In the genomic region with DNA sequence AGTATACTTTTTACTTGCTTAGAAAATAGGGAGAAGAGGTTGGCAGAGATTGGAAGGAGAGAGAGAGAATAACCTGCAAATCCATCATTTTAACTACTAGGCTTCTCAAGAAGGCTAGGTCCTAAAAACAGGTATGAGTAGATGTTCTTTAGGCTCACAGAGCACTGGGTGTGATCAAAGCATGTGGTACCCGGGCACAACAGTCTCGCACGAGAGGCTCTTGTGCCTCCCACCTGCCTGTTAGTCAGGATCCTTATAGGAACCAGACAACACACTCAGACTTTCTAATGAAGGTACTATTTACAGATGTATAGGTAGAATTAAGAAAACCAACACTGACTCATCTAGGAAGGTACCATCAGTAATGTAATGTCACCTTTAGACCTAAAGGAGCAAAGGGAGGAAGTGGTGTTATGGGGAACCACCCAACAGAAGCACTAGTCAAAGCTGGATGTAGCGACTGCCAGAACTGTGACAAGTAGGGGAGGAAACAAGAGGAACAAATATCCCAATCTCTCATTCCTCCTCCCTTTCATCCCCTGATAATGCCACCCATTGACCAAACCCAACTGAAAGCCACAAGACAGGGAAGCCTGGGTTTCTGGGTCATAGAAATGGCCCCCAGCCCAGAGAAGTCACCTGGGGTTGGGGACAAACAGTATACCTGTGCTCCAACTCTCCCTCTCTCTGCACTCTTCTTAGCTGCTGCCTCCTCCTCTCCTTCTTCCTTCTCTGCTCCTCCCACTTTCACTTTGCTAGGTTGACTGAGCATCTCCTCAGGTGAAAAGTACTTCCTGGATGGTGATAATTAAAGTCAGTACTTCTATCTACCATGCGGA, we compare ENCODE assay signal across 12 cellular contexts. TPM values are rescaled to one million over a fixed set of nuclear protein-coding genes. Genes with fewer than 3 reads are reported as not detected.
DNase-seq lines count a peak whose midpoint lies in the region; ATAC-seq and TF ChIP-seq lines count a peak whose summit lies in the region.
"Had no signal": no experiment of that assay in that cellular context is flagged by ENCODE, and none has a peak within 500 bp of the region (broad histone marks: within the 10 kb centered on the region; RNA-seq: fewer than 3 reads in every experiment).

No MANE protein-coding gene starts in this region.

- no peak overlapping the region for H2BK120ac ChIP-seq in mesenchymal stem cell (ENCODE audit: low read depth, low read length)

- H3K23ac ChIP-seq in mesenchymal stem cell (ENCODE audit: low read length in 2 of 2), result no peak overlapping the region

- H2BK15ac ChIP-seq in mesenchymal stem cell (ENCODE audit: low read depth, poor library complexity, severe bottlenecking), result no peak overlapping the region

- no peak overlapping the region for H3K27ac ChIP-seq in CD4-positive, CD25-positive, alpha-beta regulatory T cell (ENCODE audit: insufficient read depth, low read length, poor library complexity, severe bottlenecking)
- H3K27ac ChIP-seq in mesenchymal stem cell (ENCODE audit: low read length, poor library complexity, severe bottlenecking) (no peak overlapping the region), sigmoid colon (no peak overlapping the region)
- H3K27ac ChIP-seq: colonic mucosa, upper lobe of left lung had no signal

- no peaks in the 10 kb centered on the region for H3K9me3 ChIP-seq in CD4-positive, CD25-positive, alpha-beta regulatory T cell (ENCODE audit: control insufficient read depth in 2 of 2, low read length in 2 of 2)
- H3K9me3 ChIP-seq in mesenchymal stem cell (ENCODE audit: control insufficient read depth, low read length) (peaks cover 7% of the 10 kb centered on the region), sigmoid colon (peaks cover 0 to 2% (median 0%) of the 10 kb centered on the region in 4 donors)
- H3K9me3 ChIP-seq: colonic mucosa, upper lobe of left lung had no signal

- H2BK5ac ChIP-seq in mesenchymal stem cell (ENCODE audit: low read depth, low read length, poor library complexity, severe bottlenecking), result no peak overlapping the region

- H3K9me3 Mint-ChIP-seq in CD4-positive, CD25-positive, alpha-beta regulatory T cell, result peaks cover 0 to 5% (median 0%) of the 10 kb centered on the region in 7 donors
- no peaks in the 10 kb centered on the region for H3K9me3 Mint-ChIP-seq in activated naive CD8-positive, alpha-beta T cell treated with anti-CD3 and anti-CD28 coated beads for 36 hours
- H3K9me3 Mint-ChIP-seq: H9 had no signal

- H3K4me3 ChIP-seq in CD4-positive, CD25-positive, alpha-beta regulatory T cell (ENCODE audit: low read depth, low read length), result peak overlapping the region; percentile 55
- H3K4me3 ChIP-seq in mesenchymal stem cell (ENCODE audit: insufficient read depth in 1 of 2, low read depth in 1 of 2, low read length in 2 of 2) (no peak overlapping the region), sigmoid colon (no peak overlapping the region)
- H3K4me3 ChIP-seq: colonic mucosa, upper lobe of left lung had no signal

- ATAC-seq in CD4-positive, CD25-positive, alpha-beta regulatory T cell (ENCODE audit: low read depth in 2 of 2), result peak; percentile 97 to 98
- ATAC-seq in GM19351 (IDR thresholded peaks at IDR 0.05; ENCODE audit: unreplicated experiment) (peak; percentile 75), HG03565 (IDR thresholded peaks at IDR 0.05; ENCODE audit: unreplicated experiment) (peak; percentile 59), left ventricle myocardium superior (no peak)

- peak in 2 of 3 donors; percentile 48 to 80 for DNase-seq in CD4-positive, CD25-positive, alpha-beta regulatory T cell
- DNase-seq in activated naive CD8-positive, alpha-beta T cell treated with anti-CD3 and anti-CD28 coated beads for 36 hours, result peak; percentile 17
- DNase-seq in superior temporal gyrus (ENCODE audit: extremely low spot score) (no peak), mesenchymal stem cell (no peak), left ventricle myocardium superior (no peak), sigmoid colon (no peak)
- DNase-seq: activated gamma-delta T cell treated with Interleukin-2 at 50 U/mL for 16 hours, colonic mucosa, H9, upper lobe of left lung had no signal

- H3K36me3 ChIP-seq in CD4-positive, CD25-positive, alpha-beta regulatory T cell (ENCODE audit: control insufficient read depth, insufficient read depth, low read length), result no peaks in the 10 kb centered on the region
- no peaks in the 10 kb centered on the region for H3K36me3 ChIP-seq in mesenchymal stem cell (ENCODE audit: control insufficient read depth in 1 of 2, insufficient read depth in 2 of 2, low read depth in 1 of 2, low read length in 2 of 2)
- H3K36me3 ChIP-seq in sigmoid colon, result no peaks in the 10 kb centered on the region
- H3K36me3 ChIP-seq: colonic mucosa, upper lobe of left lung had no signal

- intact Hi-C loops in left ventricle myocardium superior (cut with micrococcal nuclease) (no loop called here), sigmoid colon (cut with DNase I) (no loop called here)

- peaks cover 7 to 17% (median 14%) of the 10 kb centered on the region in 4 donors for H3K4me1 Mint-ChIP-seq in CD4-positive, CD25-positive, alpha-beta regulatory T cell
- H3K4me1 Mint-ChIP-seq in activated naive CD8-positive, alpha-beta T cell treated with anti-CD3 and anti-CD28 coated beads for 36 hours, result peaks cover 17% of the 10 kb centered on the region

- no peaks in the 10 kb centered on the region for H3K27me3 Mint-ChIP-seq in CD4-positive, CD25-positive, alpha-beta regulatory T cell
- H3K27me3 Mint-ChIP-seq in activated naive CD8-positive, alpha-beta T cell treated with anti-CD3 and anti-CD28 coated beads for 36 hours, result no peaks in the 10 kb centered on the region

- peaks cover 10% of the 10 kb centered on the region for H3K4me1 ChIP-seq in CD4-positive, CD25-positive, alpha-beta regulatory T cell (ENCODE audit: control insufficient read depth, insufficient read depth, low read length, poor library complexity, severe bottlenecking)
- H3K4me1 ChIP-seq in mesenchymal stem cell (ENCODE audit: control insufficient read depth, insufficient read depth, low read depth, low read length) (no peaks in the 10 kb centered on the region), sigmoid colon (no peaks in the 10 kb centered on the region)
- H3K4me1 ChIP-seq: colonic mucosa, upper lobe of left lung had no signal

- H2AK5ac ChIP-seq in mesenchymal stem cell (ENCODE audit: low read length, severe bottlenecking), result no peak overlapping the region

- no peak overlapping the region for H3K18ac ChIP-seq in mesenchymal stem cell (ENCODE audit: low read depth in 1 of 2, low read length in 2 of 2)

- H2BK12ac ChIP-seq in mesenchymal stem cell (ENCODE audit: low read length in 2 of 2), result no peak overlapping the region

- H3K4me2 ChIP-seq in mesenchymal stem cell (ENCODE audit: low read length, poor library complexity, severe bottlenecking), result no peak overlapping the region

- peak overlapping the region; percentile 82 to 87 (median 84) for H3K27ac Mint-ChIP-seq in CD4-positive, CD25-positive, alpha-beta regulatory T cell
- H3K27ac Mint-ChIP-seq in activated naive CD8-positive, alpha-beta T cell treated with anti-CD3 and anti-CD28 coated beads for 36 hours, result peak overlapping the region; percentile 80
- H3K27ac Mint-ChIP-seq: H9 had no signal

- no peak overlapping the region for H2AFZ ChIP-seq in mesenchymal stem cell (ENCODE audit: low read depth, low read length)

- H3K36me3 Mint-ChIP-seq in CD4-positive, CD25-positive, alpha-beta regulatory T cell, result no peaks in the 10 kb centered on the region
- no peaks in the 10 kb centered on the region for H3K36me3 Mint-ChIP-seq in activated naive CD8-positive, alpha-beta T cell treated with anti-CD3 and anti-CD28 coated beads for 36 hours

- H3K14ac ChIP-seq in mesenchymal stem cell (ENCODE audit: low read length in 2 of 2), result no peak overlapping the region

- H3K79me1 ChIP-seq in mesenchymal stem cell (replicated peaks; ENCODE audit: low read length, poor library complexity, severe bottlenecking), result no peaks in the 10 kb centered on the region

- H4K91ac ChIP-seq in mesenchymal stem cell (ENCODE audit: low read length), result no peak overlapping the region

- H3K4ac ChIP-seq in mesenchymal stem cell (ENCODE audit: low read depth in 1 of 2, low read length in 2 of 2), result no peak overlapping the region

- TF ChIP-seq CTCF in sigmoid colon (IDR thresholded peaks at IDR 0.05), result no peak

- TF ChIP-seq EP300 in sigmoid colon (IDR thresholded peaks at IDR 0.05), result no peak

- no peak overlapping the region for H3K9ac ChIP-seq in mesenchymal stem cell (ENCODE audit: low read length)

- peak overlapping the region in 2 of 4 donors; percentile 42 to 54 for H3K4me3 Mint-ChIP-seq in CD4-positive, CD25-positive, alpha-beta regulatory T cell
- no peak overlapping the region for H3K4me3 Mint-ChIP-seq in activated naive CD8-positive, alpha-beta T cell treated with anti-CD3 and anti-CD28 coated beads for 36 hours
- H3K4me3 Mint-ChIP-seq: H9 had no signal

- no peak for TF ChIP-seq POLR2A in sigmoid colon (IDR thresholded peaks at IDR 0.05)

- no peak overlapping the region for H4K8ac ChIP-seq in mesenchymal stem cell (ENCODE audit: low read length)

- no peaks in the 10 kb centered on the region for H3K27me3 ChIP-seq in CD4-positive, CD25-positive, alpha-beta regulatory T cell (ENCODE audit: control insufficient read depth, insufficient read depth, low read length)
- H3K27me3 ChIP-seq in mesenchymal stem cell (ENCODE audit: control insufficient read depth in 1 of 2, insufficient read depth in 1 of 2, low read length in 2 of 2) (peaks cover 0 to 8% of the 10 kb centered on the region in 2 experiments), sigmoid colon (no peaks in the 10 kb centered on the region)
- H3K27me3 ChIP-seq: colonic mucosa, upper lobe of left lung had no signal

- 96% methylated on average over 4 of the region's 5 CpGs for WGBS in mesenchymal stem cell
- 76 to 81% methylated on average over 5 of the region's 5 CpGs for WGBS in sigmoid colon, 2 donors

RNA-seq across cellular contexts. Expression of a gene that starts 16.0 kb away (rescaled TPM):
- not detected for total RNA-seq in CD4-positive, CD25-positive, alpha-beta regulatory T cell
- not detected for polyA plus RNA-seq in CD4-positive, CD25-positive, alpha-beta regulatory T cell
- total RNA-seq in activated naive CD8-positive, alpha-beta T cell treated with anti-CD3 and anti-CD28 coated beads for 36 hours, result not detected
- polyA plus RNA-seq in mesenchymal stem cell (2013, experiment 1 of 2), result 2.3 TPM
- polyA plus RNA-seq in mesenchymal stem cell (2013, experiment 2 of 2), result 2.3 TPM
- total RNA-seq in left ventricle myocardium superior (not detected), sigmoid colon (under 1 TPM in 2 of 4 donors, not detected in 2; under 0.01 to 0.14 TPM)
- polyA plus RNA-seq in sigmoid colon, result under 1 TPM in 1 of 3 donors, not detected in 2; 0.20 TPM

RNA-seq across cellular contexts. Expression of a gene that starts 24.0 kb away (rescaled TPM):
- 19.8 TPM for total RNA-seq in CD4-positive, CD25-positive, alpha-beta regulatory T cell
- polyA plus RNA-seq in CD4-positive, CD25-positive, alpha-beta regulatory T cell, result 10 to 100 TPM; 22.7 to 25.1 (median 24.2) TPM
- total RNA-seq in activated naive CD8-positive, alpha-beta T cell treated with anti-CD3 and anti-CD28 coated beads for 36 hours, result 10 to 100 TPM; 22.4 to 25.3 TPM
- 13.0 TPM for polyA plus RNA-seq in mesenchymal stem cell (2013, experiment 1 of 2)
- 13.3 TPM for polyA plus RNA-seq in mesenchymal stem cell (2013, experiment 2 of 2)
- total RNA-seq in left ventricle myocardium superior (9.8 TPM), sigmoid colon (10 to 100 TPM in 3 of 4 donors, 1 to 10 TPM in 1; 7.5 to 21.3 (median 16.8) TPM)
- 10 to 100 TPM in 2 of 3 donors, 1 to 10 TPM in 1; 7.8 to 12.3 (median 11.1) TPM for polyA plus RNA-seq in sigmoid colon

Comparison
In these comparisons a context has a peak if more than half of its experiments do, and no peak if none do; other contexts are left out.
1. DNase-seq: peak in CD4-positive, CD25-positive, alpha-beta regulatory T cell (2 of 3) and activated naive CD8-positive, alpha-beta T cell treated with anti-CD3 and anti-CD28 coated beads for 36 hours (single experiment); none in superior temporal gyrus (single experiment), mesenchymal stem cell (single experiment), left ventricle myocardium superior (single experiment) and sigmoid colon (single experiment).